In genomic region chr17:48356866-48357265, GRCh38 we compare ENCODE assay signal across 8 cellular contexts.
"Had no signal": no experiment of that assay in that cellular context is flagged by ENCODE, and none has a peak within 500 bp of the region (broad histone marks: within the 10 kb centered on the region; RNA-seq: fewer than 3 reads in every experiment).

No MANE protein-coding gene starts in this region.

- H3K27me3 Mint-ChIP-seq: IgD-negative memory B cell had no signal

- H3K4me3 ChIP-seq: GM23248 had no signal

- H2AFZ ChIP-seq: GM23248 had no signal

- H3K36me3 Mint-ChIP-seq: IgD-negative memory B cell had no signal

- DNase-seq: GM23248, GOT3, H7, HCEC 1CT, HFFc6 had no signal

- H3K9ac ChIP-seq: GM23248 had no signal

- H3K27ac Mint-ChIP-seq: HFFc6 had no signal

- ATAC-seq: HepG2 had no signal

- H3K27ac ChIP-seq: GM23248, HL-60 had no signal

- FAIRE-seq: HepG2 had no signal

- H3K4me3 Mint-ChIP-seq: HFFc6, IgD-negative memory B cell had no signal

- H3K9me3 Mint-ChIP-seq: HFFc6, IgD-negative memory B cell had no signal
